In the genomic region with DNA sequence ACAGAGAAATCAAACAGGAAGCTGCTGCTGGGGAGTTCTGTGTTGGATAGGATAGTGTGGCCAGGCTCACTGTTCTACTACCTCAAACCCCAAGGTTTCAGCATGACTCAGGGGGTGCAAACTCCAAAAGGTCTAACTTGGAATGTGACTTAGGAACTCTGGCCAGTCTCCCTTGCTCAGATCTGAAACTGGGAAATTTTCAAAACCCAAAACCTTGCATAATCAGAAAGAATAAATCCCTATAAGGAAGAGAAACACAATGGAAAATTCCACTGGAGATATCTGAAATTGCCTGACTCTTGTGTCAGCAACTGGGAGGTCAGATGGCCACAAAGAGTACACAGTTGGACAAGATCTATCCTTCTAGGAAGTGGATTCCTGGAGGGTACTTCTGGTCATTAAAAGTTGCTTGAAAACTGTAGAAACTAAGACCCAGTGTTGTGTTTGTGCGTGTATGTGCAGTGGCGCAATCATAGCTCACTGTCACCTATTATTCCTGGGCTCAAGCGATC, we compare ENCODE assay signal across 12 cellular contexts. TPM values are rescaled to one million over a fixed set of nuclear protein-coding genes. Genes with fewer than 3 reads are reported as not detected.
DNase-seq lines count a peak whose midpoint lies in the region; ATAC-seq and TF ChIP-seq lines count a peak whose summit lies in the region.
"Had no signal": no experiment of that assay in that cellular context is flagged by ENCODE, and none has a peak within 500 bp of the region (broad histone marks: within the 10 kb centered on the region; RNA-seq: fewer than 3 reads in every experiment).

No MANE protein-coding gene starts in this region.

- no peak for ATAC-seq in GM23338
- no peak for ATAC-seq in activated CD8-positive, alpha-beta T cell treated with anti-CD3 and anti-CD28 coated beads, Interleukin-2, amount 10 ng/mL, durations not matched to agents 7 days and 5 days
- no peak for ATAC-seq in HG03521 (IDR thresholded peaks at IDR 0.05; ENCODE audit: unreplicated experiment)
- ATAC-seq: stimulated activated effector memory CD8-positive, alpha-beta T cell treated with anti-CD3 and anti-CD28 coated beads, Interleukin-12 subunit alpha, Interleukin-12 subunit beta, amount 100 ng/mL, for 72 hours had no signal

- no peak overlapping the region for H3K27ac ChIP-seq in GM23338 (ENCODE audit: low read depth)
- H3K27ac ChIP-seq in spleen: peak overlapping the region in 6 of 8 donors; percentile 38 to 64 (median 52)

- intact Hi-C loops in spleen (cut with DNase I; ENCODE audit: low total_unique reads): no loop called here

- CTCF ChIA-PET in activated CD8-positive, alpha-beta T cell treated with anti-CD3 and anti-CD28 coated beads, Interleukin-2, amount 10 ng/mL, durations not matched to agents 7 days and 5 days (lab: Charles Lee): no interaction called here

- DNase-seq in GM23338 (ENCODE audit: low spot score) (no peak), amniotic stem cell (lab: John Stamatoyannopoulos, UW) (peak; percentile 40), kidney epithelial cell (ENCODE audit: low read depth) (peak; percentile 61), spleen (no peak), activated gamma-delta T cell (lab: John Stamatoyannopoulos, UW) (no peak)
- no peak for DNase-seq in activated CD8-positive, alpha-beta T cell treated with anti-CD3 and anti-CD28 coated beads, Interleukin-2, amount 10 ng/mL, durations not matched to agents 7 days and 5 days
- no peak for DNase-seq in activated CD4-positive, CD25-positive, alpha-beta regulatory T cell treated with anti-CD3 and anti-CD28 coated beads, Interleukin-2, amount 50 U/mL, for 72 hours
- DNase-seq: activated CD4-positive, alpha-beta T cell treated with anti-CD3 and anti-CD28 coated beads, Interleukin-2, amount 50 U/mL, for 4 hours; hippocampal formation; NCI-H187 had no signal

- no peaks in the 10 kb centered on the region for H3K36me3 Mint-ChIP-seq in GM23338 (ENCODE audit: low read depth)
- no peaks in the 10 kb centered on the region for H3K36me3 Mint-ChIP-seq in activated CD8-positive, alpha-beta T cell treated with anti-CD3 and anti-CD28 coated beads, Interleukin-2, amount 10 ng/mL, durations not matched to agents 7 days and 5 days (ENCODE audit: low read depth)
- H3K36me3 Mint-ChIP-seq: stimulated activated effector memory CD8-positive, alpha-beta T cell treated with anti-CD3 and anti-CD28 coated beads, Interleukin-12 subunit alpha, Interleukin-12 subunit beta, amount 100 ng/mL, for 72 hours had no signal

- H3K36me3 ChIP-seq in GM23338 (ENCODE audit: insufficient read depth): no peaks in the 10 kb centered on the region
- H3K36me3 ChIP-seq in kidney epithelial cell (ENCODE audit: control insufficient read depth, insufficient read depth, low read length): no peaks in the 10 kb centered on the region
- H3K36me3 ChIP-seq in spleen: no peaks in the 10 kb centered on the region

- peak overlapping the region; percentile 67 for H2AFZ ChIP-seq in GM23338

- no peak overlapping the region for H3K4me3 Mint-ChIP-seq in GM23338
- H3K4me3 Mint-ChIP-seq in activated CD8-positive, alpha-beta T cell treated with anti-CD3 and anti-CD28 coated beads, Interleukin-2, amount 10 ng/mL, durations not matched to agents 7 days and 5 days: no peak overlapping the region
- H3K4me3 Mint-ChIP-seq: stimulated activated effector memory CD8-positive, alpha-beta T cell treated with anti-CD3 and anti-CD28 coated beads, Interleukin-12 subunit alpha, Interleukin-12 subunit beta, amount 100 ng/mL, for 72 hours had no signal

- no peaks in the 10 kb centered on the region for H4K20me1 ChIP-seq in GM23338 (replicated peaks; ENCODE audit: insufficient read depth)

- H3K4me1 ChIP-seq in GM23338 (ENCODE audit: insufficient read depth): peaks cover 4% of the 10 kb centered on the region; the same call in 1 of the 2 replicates
- H3K4me1 ChIP-seq in spleen: peaks cover 0 to 10% (median 8%) of the 10 kb centered on the region in 6 donors

- H3K27me3 ChIP-seq in GM23338 (ENCODE audit: insufficient read depth): no peaks in the 10 kb centered on the region
- no peaks in the 10 kb centered on the region for H3K27me3 ChIP-seq in kidney epithelial cell (ENCODE audit: control insufficient read depth, insufficient read depth, low read length)
- H3K27me3 ChIP-seq in spleen (replicated peaks in 1 of 7): no peaks in the 10 kb centered on the region

- TF ChIP-seq CTCF in GM23338 (conservative IDR thresholded peaks at IDR 0.05; ENCODE audit: low read depth in 2 of 2): no peak
- TF ChIP-seq CTCF in kidney epithelial cell (IDR thresholded peaks at IDR 0.05; ENCODE audit: insufficient read depth, low read length, poor library complexity, severe bottlenecking): no peak
- TF ChIP-seq CTCF in spleen (IDR thresholded peaks at IDR 0.05 in 8 of 11, conservative IDR thresholded peaks at IDR 0.05 in 3 of 11): no peak

- H3K4me2 ChIP-seq in GM23338: no peak overlapping the region

- WGBS in spleen, 5 donors: 89 to 96% (median 90%) methylated on average over 3 of the region's 3 CpGs

- no peaks in the 10 kb centered on the region for H3K9me3 ChIP-seq in spleen

- peaks cover 2% of the 10 kb centered on the region; the same call in 1 of the 3 replicates for H3K9me3 Mint-ChIP-seq in GM23338
- no peaks in the 10 kb centered on the region for H3K9me3 Mint-ChIP-seq in activated CD8-positive, alpha-beta T cell treated with anti-CD3 and anti-CD28 coated beads, Interleukin-2, amount 10 ng/mL, durations not matched to agents 7 days and 5 days (ENCODE audit: insufficient read depth)
- H3K9me3 Mint-ChIP-seq: stimulated activated effector memory CD8-positive, alpha-beta T cell treated with anti-CD3 and anti-CD28 coated beads, Interleukin-12 subunit alpha, Interleukin-12 subunit beta, amount 100 ng/mL, for 72 hours had no signal

- H3K4me3 ChIP-seq in GM23338 (no peak overlapping the region), kidney epithelial cell (ENCODE audit: low read depth, low read length) (no peak overlapping the region), spleen (no peak overlapping the region)

- no peaks in the 10 kb centered on the region for H3K79me2 ChIP-seq in GM23338 (replicated peaks; ENCODE audit: insufficient read depth)

- POLR2A ChIA-PET in activated CD8-positive, alpha-beta T cell treated with anti-CD3 and anti-CD28 coated beads, Interleukin-2, amount 10 ng/mL, durations not matched to agents 7 days and 5 days (lab: Charles Lee): no interaction called here

- peaks cover 22% of the 10 kb centered on the region for H3K4me1 Mint-ChIP-seq in GM23338
- H3K4me1 Mint-ChIP-seq in activated CD8-positive, alpha-beta T cell treated with anti-CD3 and anti-CD28 coated beads, Interleukin-2, amount 10 ng/mL, durations not matched to agents 7 days and 5 days (ENCODE audit: low read depth): peaks cover 5% of the 10 kb centered on the region

- H3K27me3 Mint-ChIP-seq in GM23338 (ENCODE audit: insufficient read depth, low read depth, poor library complexity): no peaks in the 10 kb centered on the region
- no peaks in the 10 kb centered on the region for H3K27me3 Mint-ChIP-seq in activated CD8-positive, alpha-beta T cell treated with anti-CD3 and anti-CD28 coated beads, Interleukin-2, amount 10 ng/mL, durations not matched to agents 7 days and 5 days (ENCODE audit: low read depth)

- no peaks in the 10 kb centered on the region for H3K9me2 ChIP-seq in GM23338 (ENCODE audit: insufficient read depth)

- no peaks in the 10 kb centered on the region; the same call in 1 of the 2 replicates for H3F3A ChIP-seq in GM23338 (replicated peaks; ENCODE audit: low read depth)

- H3K27ac Mint-ChIP-seq in GM23338: 0 out of 2 replicates have a peak overlapping the region, but pooled peaks have one; percentile 9
- no peak overlapping the region for H3K27ac Mint-ChIP-seq in activated CD8-positive, alpha-beta T cell treated with anti-CD3 and anti-CD28 coated beads, Interleukin-2, amount 10 ng/mL, durations not matched to agents 7 days and 5 days
- H3K27ac Mint-ChIP-seq: stimulated activated effector memory CD8-positive, alpha-beta T cell treated with anti-CD3 and anti-CD28 coated beads, Interleukin-12 subunit alpha, Interleukin-12 subunit beta, amount 100 ng/mL, for 72 hours had no signal

- no peak for TF ChIP-seq POLR2A in spleen (IDR thresholded peaks at IDR 0.05)

TF ChIP-seq in GM23338, 12 proteins besides CTCF, POLR2A, EP300 and RAD21 (continues in another document):
- TF ChIP-seq ZNF114 (CRISPR knock-in tag; IDR thresholded peaks at IDR 0.05) (no peak), EZH2phosphoT487 (IDR thresholded peaks at IDR 0.05; ENCODE audit: unreplicated experiment) (no peak), STAT1 (IDR thresholded peaks at IDR 0.05; ENCODE audit: unreplicated experiment) (no peak), JUNB (IDR thresholded peaks at IDR 0.05; ENCODE audit: unreplicated experiment) (no peak)
- TF ChIP-seq, protein P1, sequence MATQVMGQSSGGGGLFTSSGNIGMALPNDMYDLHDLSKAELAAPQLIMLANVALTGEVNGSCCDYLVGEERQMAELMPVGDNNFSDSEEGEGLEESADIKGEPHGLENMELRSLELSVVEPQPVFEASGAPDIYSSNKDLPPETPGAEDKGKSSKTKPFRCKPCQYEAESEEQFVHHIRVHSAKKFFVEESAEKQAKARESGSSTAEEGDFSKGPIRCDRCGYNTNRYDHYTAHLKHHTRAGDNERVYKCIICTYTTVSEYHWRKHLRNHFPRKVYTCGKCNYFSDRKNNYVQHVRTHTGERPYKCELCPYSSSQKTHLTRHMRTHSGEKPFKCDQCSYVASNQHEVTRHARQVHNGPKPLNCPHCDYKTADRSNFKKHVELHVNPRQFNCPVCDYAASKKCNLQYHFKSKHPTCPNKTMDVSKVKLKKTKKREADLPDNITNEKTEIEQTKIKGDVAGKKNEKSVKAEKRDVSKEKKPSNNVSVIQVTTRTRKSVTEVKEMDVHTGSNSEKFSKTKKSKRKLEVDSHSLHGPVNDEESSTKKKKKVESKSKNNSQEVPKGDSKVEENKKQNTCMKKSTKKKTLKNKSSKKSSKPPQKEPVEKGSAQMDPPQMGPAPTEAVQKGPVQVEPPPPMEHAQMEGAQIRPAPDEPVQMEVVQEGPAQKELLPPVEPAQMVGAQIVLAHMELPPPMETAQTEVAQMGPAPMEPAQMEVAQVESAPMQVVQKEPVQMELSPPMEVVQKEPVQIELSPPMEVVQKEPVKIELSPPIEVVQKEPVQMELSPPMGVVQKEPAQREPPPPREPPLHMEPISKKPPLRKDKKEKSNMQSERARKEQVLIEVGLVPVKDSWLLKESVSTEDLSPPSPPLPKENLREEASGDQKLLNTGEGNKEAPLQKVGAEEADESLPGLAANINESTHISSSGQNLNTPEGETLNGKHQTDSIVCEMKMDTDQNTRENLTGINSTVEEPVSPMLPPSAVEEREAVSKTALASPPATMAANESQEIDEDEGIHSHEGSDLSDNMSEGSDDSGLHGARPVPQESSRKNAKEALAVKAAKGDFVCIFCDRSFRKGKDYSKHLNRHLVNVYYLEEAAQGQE (IDR thresholded peaks at IDR 0.05; ENCODE audit: unreplicated experiment): no peak

RNA-seq across cellular contexts. Expression of gene PPEF2, which starts 58.0 kb away (rescaled TPM):
- 0.58 TPM in 1 of 2 replicates, not detected in the other for total RNA-seq in GM23338 (2014; rRNA removed; shearing (Covaris generic))
- polyA plus RNA-seq in GM23338 (2016; fragmentation: Nextera tagmentation; extraction: Ambion mirVana) (not detected in 2 replicates), spleen (under 1 TPM in 2 of 3 donors, not detected in 1; 0.06 to 0.07 TPM)
- total RNA-seq in kidney epithelial cell (not detected in 2 replicates), spleen (1 to 10 TPM in 1 of 7 donors, under 1 TPM in 5, not detected in 1; 0.07 to 3.4 (median 0.41) TPM)
- total RNA-seq in activated CD8-positive, alpha-beta T cell treated with anti-CD3 and anti-CD28 coated beads, Interleukin-2, amount 10 ng/mL, durations not matched to agents 7 days and 5 days: under 1 TPM in 1 of 2 experiments, not detected in 1; 0.65 TPM

Comparison
In these comparisons a context has a peak if more than half of its experiments do, and no peak if none do; other contexts are left out.
1. DNase-seq: peak in amniotic stem cell (single experiment) and kidney epithelial cell (single experiment); none in GM23338 (single experiment), spleen (single experiment), activated CD8-positive, alpha-beta T cell treated with anti-CD3 and anti-CD28 coated beads, Interleukin-2, amount 10 ng/mL, durations not matched to agents 7 days and 5 days (single experiment), activated gamma-delta T cell (single experiment) and activated CD4-positive, CD25-positive, alpha-beta regulatory T cell treated with anti-CD3 and anti-CD28 coated beads, Interleukin-2, amount 50 U/mL, for 72 hours (single experiment).